Comparison of ENCODE assay signal across 16 cellular contexts in genomic region chr15:100705065-100705464, GRCh38.
A peak's percentile ranks its signal among the peaks of the same experiment; 100 is the strongest.
DNase-seq lines count a peak whose midpoint lies in the region; ATAC-seq and TF ChIP-seq lines count a peak whose summit lies in the region.
"Had no signal": no experiment of that assay in that cellular context is flagged by ENCODE, and none has a peak within 500 bp of the region (broad histone marks: within the 10 kb centered on the region; RNA-seq: fewer than 3 reads in every experiment).

No MANE protein-coding gene starts in this region.

- H3K36me3 Mint-ChIP-seq in Calu3 (ENCODE audit: insufficient read depth, unreplicated experiment) (peaks cover 12% of the 10 kb centered on the region), endothelial cell (ENCODE audit: low read depth, unreplicated experiment) (peaks cover 24% of the 10 kb centered on the region)

- H3F3A ChIP-seq in PC-3 (ENCODE audit: low read length, unreplicated experiment): no peaks in the 10 kb centered on the region

- DNase-seq in Calu3: no peak
- no peak for DNase-seq in PC-3
- no peak for DNase-seq in endothelial cell (ENCODE audit: low spot score)
- no peak for DNase-seq in neuronal stem cell (ENCODE audit: low spot score)
- no peak for DNase-seq in retina
- DNase-seq in H7: no peak
- no peak for DNase-seq in NCI-H1105 (lab: John Stamatoyannopoulos, UW)
- DNase-seq: CD4-positive, alpha-beta T cell; KG1; NCI-H1436 treated with DMSO at 0.1 percent for 48 hours; NCI-H2029 treated with DMSO at 0.1 percent for 48 hours; NCI-H2171 treated with DMSO at 0.1 percent for 48 hours; NCI-H82; Right ventricle myocardium superior had no signal

- H2BK15ac ChIP-seq in neuronal stem cell (ENCODE audit: low read length): no peak overlapping the region

- peaks cover 2% of the 10 kb centered on the region for H3K79me1 ChIP-seq in neuronal stem cell (ENCODE audit: low read depth, low read length)

- intact Hi-C loops in Calu3 (cut with micrococcal nuclease; ENCODE audit: unreplicated experiment): no loop called here
- intact Hi-C loops in PC-3 (cut with micrococcal nuclease): no loop called here

- no peak overlapping the region for H2BK120ac ChIP-seq in neuronal stem cell (ENCODE audit: low read depth, low read length)

- H3K27ac ChIP-seq in PC-3 (ENCODE audit: low read length) (peak overlapping the region; percentile 98), neuronal stem cell (replicated peaks; ENCODE audit: low read length) (no peak overlapping the region)
- H3K27ac ChIP-seq: SK-N-MC had no signal

- H2BK12ac ChIP-seq in neuronal stem cell (ENCODE audit: low read length): no peak overlapping the region

- no peak overlapping the region for H3K23ac ChIP-seq in neuronal stem cell (ENCODE audit: low read depth, low read length, poor library complexity)

- H3K9ac ChIP-seq in PC-3 (ENCODE audit: low read length) (peak overlapping the region; percentile 79), neuronal stem cell (ENCODE audit: low read depth, low read length, poor library complexity) (no peak overlapping the region)

- no CpG with 5 or more reads among the region's 7 CpGs for WGBS in neuronal stem cell (ENCODE audit: extremely low coverage in 2 of 2, insufficient read length in 2 of 2, insufficient replicate concordance in 1 of 2), 2 donors

- no peak for TF ChIP-seq CTCF in Calu3 (IDR thresholded peaks at IDR 0.05; ENCODE audit: unreplicated experiment)
- no peak for TF ChIP-seq CTCF in PC-3 (conservative IDR thresholded peaks at IDR 0.05; ENCODE audit: low read depth, low read length)
- TF ChIP-seq CTCF in endothelial cell (IDR thresholded peaks at IDR 0.05; ENCODE audit: unreplicated experiment): no peak

- H3K4me3 Mint-ChIP-seq in Calu3 (ENCODE audit: low read depth, unreplicated experiment): no peak overlapping the region
- peak overlapping the region; percentile 63 for H3K4me3 Mint-ChIP-seq in endothelial cell (ENCODE audit: unreplicated experiment)
- H3K4me3 Mint-ChIP-seq: B cell; CD4-positive, alpha-beta T cell had no signal

- H2AFZ ChIP-seq in PC-3 (ENCODE audit: low read length) (no peak overlapping the region), neuronal stem cell (ENCODE audit: low read length) (no peak overlapping the region)

- H3K27me3 Mint-ChIP-seq in Calu3 (ENCODE audit: unreplicated experiment) (no peaks in the 10 kb centered on the region), endothelial cell (ENCODE audit: unreplicated experiment) (peaks cover 10% of the 10 kb centered on the region)

- BruUV-seq in Calu3 (replicated peaks; lab: Mats Ljungman, UMichigan): no TSS peak
- BruUV-seq in PC-3 (replicated peaks; lab: Mats Ljungman, UMichigan): TSS peak; percentile 58

- H3K4me2 ChIP-seq in PC-3 (ENCODE audit: low read length) (peak overlapping the region; percentile 13; the same call in 1 of the 2 replicates), neuronal stem cell (ENCODE audit: insufficient read depth, low read length, poor library complexity, severe bottlenecking) (no peak overlapping the region)

- H3K18ac ChIP-seq in neuronal stem cell (ENCODE audit: low read length): peak overlapping the region; percentile 19

- H4K91ac ChIP-seq in neuronal stem cell (ENCODE audit: low read depth, low read length, poor library complexity): no peak overlapping the region

- H3K79me2 ChIP-seq in PC-3 (ENCODE audit: low read length): no peaks in the 10 kb centered on the region

- no peak overlapping the region for H3K4ac ChIP-seq in neuronal stem cell (ENCODE audit: low read length)

- H3K36me3 ChIP-seq in PC-3 (ENCODE audit: low read depth, low read length): no peaks in the 10 kb centered on the region
- no peaks in the 10 kb centered on the region for H3K36me3 ChIP-seq in neuronal stem cell (replicated peaks in 1 of 2; ENCODE audit: control insufficient read depth in 2 of 2, insufficient read depth in 2 of 2, low read length in 2 of 2)
- no peaks in the 10 kb centered on the region for H3K36me3 ChIP-seq in H7 (replicated peaks; ENCODE audit: control insufficient read depth, insufficient read depth, low read length)

- H3K9me3 Mint-ChIP-seq in Calu3 (ENCODE audit: low read depth, unreplicated experiment): peaks cover 12% of the 10 kb centered on the region
- no peaks in the 10 kb centered on the region for H3K9me3 Mint-ChIP-seq in endothelial cell (ENCODE audit: unreplicated experiment)
- H3K9me3 Mint-ChIP-seq: CD4-positive, alpha-beta T cell had no signal

- H3K27me3 ChIP-seq in PC-3 (ENCODE audit: low read length): no peaks in the 10 kb centered on the region
- H3K27me3 ChIP-seq in neuronal stem cell (ENCODE audit: control insufficient read depth in 3 of 3, insufficient read depth in 3 of 3, low read depth in 1 of 3, low read length in 3 of 3): no peaks in the 10 kb centered on the region
- H3K27me3 ChIP-seq in H7 (ENCODE audit: control insufficient read depth, insufficient read depth, low read length): no peaks in the 10 kb centered on the region

- no peak overlapping the region for H4K8ac ChIP-seq in neuronal stem cell (ENCODE audit: low read depth, low read length)

- no peaks in the 10 kb centered on the region for H4K20me1 ChIP-seq in PC-3 (ENCODE audit: low read length)

- peak overlapping the region; percentile 40 for H3K14ac ChIP-seq in neuronal stem cell (ENCODE audit: low read length)

- CTCF ChIA-PET in Calu3 (lab: Charles Lee) (interaction anchor here (0.5 to 0.6 kb wide), 2 partner anchors 171 to 1065 kb away, joined by 3 read pairs; no protein-coding TSS in a partner anchor), PC-3 (lab: Charles Lee) (no interaction called here)

- no peak overlapping the region for H2AK5ac ChIP-seq in neuronal stem cell (ENCODE audit: low read depth, low read length)

- H2BK5ac ChIP-seq in neuronal stem cell (ENCODE audit: low read length): peak overlapping the region; percentile 48

- H3K9me2 ChIP-seq in PC-3 (replicated peaks; ENCODE audit: low read length): no peaks in the 10 kb centered on the region

- peaks cover 16% of the 10 kb centered on the region for H3K4me1 Mint-ChIP-seq in Calu3 (ENCODE audit: low read depth, unreplicated experiment)
- H3K4me1 Mint-ChIP-seq in endothelial cell (ENCODE audit: unreplicated experiment): peaks cover 41% of the 10 kb centered on the region
- H3K4me1 Mint-ChIP-seq: B cell had no signal

- no peak; the same call in 1 of the 2 replicates for ATAC-seq in PC-3

- H3K4me1 ChIP-seq in PC-3 (ENCODE audit: insufficient read depth, low read length) (peaks cover 27% of the 10 kb centered on the region), neuronal stem cell (ENCODE audit: control insufficient read depth in 2 of 2, insufficient read depth in 1 of 2, low read depth in 1 of 2, low read length in 2 of 2) (no peaks in the 10 kb centered on the region)

- POLR2A ChIA-PET in PC-3 (lab: Charles Lee; ENCODE audit: unreplicated experiment): no interaction called here

- H3K27ac Mint-ChIP-seq in Calu3 (ENCODE audit: unreplicated experiment): peak overlapping the region; percentile 3
- H3K27ac Mint-ChIP-seq in endothelial cell (ENCODE audit: unreplicated experiment): peak overlapping the region; percentile 2
- H3K27ac Mint-ChIP-seq: B cell; CD4-positive, alpha-beta T cell had no signal

- H3K9me3 ChIP-seq in PC-3 (ENCODE audit: low read length) (no peaks in the 10 kb centered on the region), neuronal stem cell (replicated peaks in 1 of 2; ENCODE audit: control insufficient read depth in 2 of 2, insufficient read depth in 1 of 2, low read depth in 1 of 2, low read length in 2 of 2) (peaks cover 0 to 2% of the 10 kb centered on the region in 2 donors)

- H3K4me3 ChIP-seq in PC-3 (ENCODE audit: low read length): no peak overlapping the region
- no peak overlapping the region for H3K4me3 ChIP-seq in neuronal stem cell (ENCODE audit: low read length in 2 of 2)
- H3K4me3 ChIP-seq in H7 (ENCODE audit: insufficient read depth, low read depth, low read length): no peak overlapping the region
- H3K4me3 ChIP-seq: SK-N-MC had no signal
